ENCODE assay signal across 21 cellular contexts in genomic region chr22:23063539-23064380, GRCh38. TPM values are rescaled to one million over a fixed set of nuclear protein-coding genes. Genes with fewer than 3 reads are reported as not detected.
DNase-seq lines count a peak whose midpoint lies in the region; ATAC-seq, FAIRE-seq and TF ChIP-seq lines count a peak whose summit lies in the region.
"Had no signal": no experiment of that assay in that cellular context is flagged by ENCODE, and none has a peak within 500 bp of the region (broad histone marks: within the 10 kb centered on the region; RNA-seq: fewer than 3 reads in every experiment).

No MANE protein-coding gene starts in this region.

- no peaks in the 10 kb centered on the region for H3K9me3 Mint-ChIP-seq in activated B cell treated with CpG ODN at 0.5 μM for 24 hours
- H3K9me3 Mint-ChIP-seq: CD4-positive, alpha-beta memory T cell had no signal

- peak; percentile 62 for DNase-seq in activated effector memory CD4-positive, alpha-beta T cell treated with anti-CD3 and anti-CD28 coated beads, Interleukin-2, amount 50 U/mL, for 16 hours
- no peak for DNase-seq in activated effector memory CD4-positive, alpha-beta T cell treated with Interleukin-2 at 50 U/mL for 16 hours
- DNase-seq in activated B cell treated with CpG ODN at 0.5 μM for 24 hours (peak; percentile 12), kidney (peak; percentile 55), suprapubic skin (ENCODE audit: low spot score in 2 of 2) (peak; percentile 49 to 77), NCI-H2107 (lab: John Stamatoyannopoulos, UW) (no peak), NOMO-1 treated with dmso at 0.1 percent for 144 hours (lab: John Stamatoyannopoulos, UW; ENCODE audit: unreplicated experiment) (no peak)
- DNase-seq: ACHN; activated CD4-positive, alpha-beta T cell treated with anti-CD3 and anti-CD28 coated beads, Interleukin-2, amount 50 U/mL, for 48 hours; activated gamma-delta T cell; anterior cingulate cortex; CD4-positive, alpha-beta memory T cell; DMS79 treated with DMSO at 0.1 percent for 48 hours; HCEC 1CT; NCI-H1092; NCI-H524 treated with DMSO at 0.1 percent for 48 hours; stimulated activated naive CD4-positive, alpha-beta T cell had no signal

- H3K27ac Mint-ChIP-seq in activated B cell treated with CpG ODN at 0.5 μM for 24 hours: no peak overlapping the region

- no peak overlapping the region for H3K4me3 Mint-ChIP-seq in activated B cell treated with CpG ODN at 0.5 μM for 24 hours
- H3K4me3 Mint-ChIP-seq: CD4-positive, alpha-beta memory T cell had no signal

- peaks cover 28% of the 10 kb centered on the region for H3K4me1 Mint-ChIP-seq in activated B cell treated with CpG ODN at 0.5 μM for 24 hours

- intact Hi-C loops in activated B cell treated with CpG ODN at 0.5 μM for 24 hours (cut with micrococcal nuclease): no loop called here
- intact Hi-C loops in kidney (cut with DNase I): no loop called here

- H3K4me3 ChIP-seq in kidney (ENCODE audit: low read length in 2 of 2) (no peak overlapping the region), suprapubic skin (no peak overlapping the region)

- no peaks in the 10 kb centered on the region for H3K4me1 ChIP-seq in kidney (ENCODE audit: control insufficient read depth in 1 of 2, insufficient read depth in 1 of 2, low read depth in 1 of 2, low read length in 2 of 2)
- H3K4me1 ChIP-seq in suprapubic skin: no peaks in the 10 kb centered on the region

- H3K27ac ChIP-seq in kidney (ENCODE audit: low read depth in 2 of 2, low read length in 2 of 2) (no peak overlapping the region), suprapubic skin (no peak overlapping the region)
- H3K27ac ChIP-seq: KMS-11 had no signal

- no peak for TF ChIP-seq POLR2A in suprapubic skin (IDR thresholded peaks at IDR 0.05)

- H3K27me3 Mint-ChIP-seq in activated B cell treated with CpG ODN at 0.5 μM for 24 hours: peaks cover 2% of the 10 kb centered on the region
- H3K27me3 Mint-ChIP-seq: CD4-positive, alpha-beta memory T cell had no signal

- FAIRE-seq in kidney (lab: Jason Lieb, UNC): no peak
- FAIRE-seq: frontal cortex, GM19239 had no signal

- no peaks in the 10 kb centered on the region for H3K36me3 Mint-ChIP-seq in activated B cell treated with CpG ODN at 0.5 μM for 24 hours (ENCODE audit: low read depth)
- H3K36me3 Mint-ChIP-seq: CD4-positive, alpha-beta memory T cell had no signal

- H3K9me3 ChIP-seq in kidney (ENCODE audit: control insufficient read depth in 1 of 2, low read length in 2 of 2) (no peaks in the 10 kb centered on the region), suprapubic skin (no peaks in the 10 kb centered on the region)

- CTCF ChIA-PET in activated B cell treated with CpG ODN at 0.5 μM for 24 hours (lab: Charles Lee): no interaction called here

- H3K27me3 ChIP-seq in suprapubic skin: no peaks in the 10 kb centered on the region

- H3K9ac ChIP-seq in kidney (ENCODE audit: low read length in 2 of 2): no peak overlapping the region
- H3K9ac ChIP-seq: KMS-11 had no signal

- 80% methylated on average over 8 of the region's 16 CpGs for WGBS in suprapubic skin

- H3K36me3 ChIP-seq in kidney (ENCODE audit: control insufficient read depth in 1 of 2, insufficient read depth in 2 of 2, low read length in 2 of 2) (no peaks in the 10 kb centered on the region), suprapubic skin (no peaks in the 10 kb centered on the region)

- ATAC-seq in activated B cell treated with CpG ODN at 0.5 μM for 24 hours (ENCODE audit: low read depth) (no peak), GM21619 (IDR thresholded peaks at IDR 0.05; ENCODE audit: unreplicated experiment) (no peak)

- no peak for TF ChIP-seq CTCF in activated B cell treated with CpG ODN at 0.5 μM for 24 hours (IDR thresholded peaks at IDR 0.05)
- TF ChIP-seq CTCF in kidney (IDR thresholded peaks at IDR 0.05; ENCODE audit: borderline replicate concordance, extremely low read depth, insufficient read depth): no peak
- TF ChIP-seq CTCF in suprapubic skin (IDR thresholded peaks at IDR 0.05): no peak

- POLR2A ChIA-PET in activated B cell treated with CpG ODN at 0.5 μM for 24 hours (lab: Charles Lee): no interaction called here

- TF ChIP-seq EP300 in suprapubic skin (IDR thresholded peaks at IDR 0.05): no peak

RNA-seq across cellular contexts. Expression of gene GNAZ, which starts 6.6 kb away (rescaled TPM):
- total RNA-seq in activated B cell treated with CpG ODN at 0.5 μM for 24 hours: 9.3 and 12.2 TPM in 2 replicates
- 5.7 TPM for total RNA-seq in kidney
- polyA plus RNA-seq in kidney (ENCODE audit: insufficient read depth, low read depth, low replicate concordance): 3.7 TPM
- 1 to 10 TPM; 2.1 to 5.8 (median 3.0) TPM for total RNA-seq in suprapubic skin

Comparison
In these comparisons a context has a peak if more than half of its experiments do, and no peak if none do; other contexts are left out.
1. DNase-seq: peak in activated effector memory CD4-positive, alpha-beta T cell treated with anti-CD3 and anti-CD28 coated beads, Interleukin-2, amount 50 U/mL, for 16 hours (single experiment), activated B cell treated with CpG ODN at 0.5 μM for 24 hours (single experiment), kidney (single experiment) and suprapubic skin (2 of 2); none in activated effector memory CD4-positive, alpha-beta T cell treated with Interleukin-2 at 50 U/mL for 16 hours (single experiment), NCI-H2107 (single experiment) and NOMO-1 treated with dmso at 0.1 percent for 144 hours (single experiment).